Comparison of ENCODE assay signal across 24 cellular contexts in genomic region chr3:155270063-155270462, GRCh38. TPM values are rescaled to one million over a fixed set of nuclear protein-coding genes. Genes with fewer than 3 reads are reported as not detected.
DNase-seq lines count a peak whose midpoint lies in the region; ATAC-seq, FAIRE-seq and TF ChIP-seq lines count a peak whose summit lies in the region.
"Had no signal": no experiment of that assay in that cellular context is flagged by ENCODE, and none has a peak within 500 bp of the region (broad histone marks: within the 10 kb centered on the region; RNA-seq: fewer than 3 reads in every experiment).

No MANE protein-coding gene starts in this region.

- no peaks in the 10 kb centered on the region for H3K9me3 ChIP-seq in astrocyte (ENCODE audit: insufficient read depth, low read depth, low read length)
- H3K9me3 ChIP-seq in hepatocyte (ENCODE audit: low read depth), result no peaks in the 10 kb centered on the region
- no peaks in the 10 kb centered on the region for H3K9me3 ChIP-seq in esophagus squamous epithelium
- no peaks in the 10 kb centered on the region for H3K9me3 ChIP-seq in right lobe of liver
- H3K9me3 ChIP-seq in MM.1S (replicated peaks; ENCODE audit: insufficient read depth, low read length), result no peaks in the 10 kb centered on the region

- ATAC-seq in right lobe of liver (no peak), HG02759 (IDR thresholded peaks at IDR 0.05; ENCODE audit: unreplicated experiment) (no peak)

- TF ChIP-seq CTCF in astrocyte (IDR thresholded peaks at IDR 0.05; ENCODE audit: insufficient read depth, low read depth, low read length) (no peak), hepatocyte (IDR thresholded peaks at IDR 0.05; ENCODE audit: poor library complexity) (no peak), esophagus squamous epithelium (IDR thresholded peaks at IDR 0.05) (no peak), right lobe of liver (IDR thresholded peaks at IDR 0.05) (no peak), MM.1S (IDR thresholded peaks at IDR 0.05; ENCODE audit: low read length) (no peak)

- peak; percentile 33 for DNase-seq in HPDE6-E6E7 (ENCODE audit: extremely low spot score)
- peak; percentile 35 for DNase-seq in NCI-H1048 (lab: John Stamatoyannopoulos, UW)
- no peak for DNase-seq in astrocyte (ENCODE audit: low read depth)
- DNase-seq in hepatocyte (ENCODE audit: low spot score), result no peak
- DNase-seq in esophagus squamous epithelium (lab: John Stamatoyannopoulos, UW), result no peak
- no peak for DNase-seq in right lobe of liver
- no peak for DNase-seq in MM.1S
- DNase-seq: CD4-positive, alpha-beta T cell; COR-L47; DMS 273 treated with DMSO at 0.1 percent for 48 hours; H9; NCI-H1092 treated with DMSO at 0.1 percent for 48 hours; NCI-H146; NCI-H2029; NCI-H226; NCI-H510A treated with DMSO at 0.1 percent for 48 hours; NCI-H748 treated with DMSO at 0.1 percent for 48 hours; SHP77 treated with DMSO at 0.1 percent for 48 hours; T-helper 1 cell had no signal

- H3K4me2 ChIP-seq in astrocyte (ENCODE audit: low read length) (no peak overlapping the region), hepatocyte (no peak overlapping the region), MM.1S (ENCODE audit: low read depth, low read length) (no peak overlapping the region)

- no peaks in the 10 kb centered on the region for H3K36me3 Mint-ChIP-seq in astrocyte (ENCODE audit: low read depth, unreplicated experiment)

- H3K79me2 ChIP-seq in astrocyte (ENCODE audit: insufficient read depth, low read length) (no peaks in the 10 kb centered on the region), hepatocyte (no peaks in the 10 kb centered on the region), MM.1S (ENCODE audit: low read length) (no peaks in the 10 kb centered on the region)

- no peaks in the 10 kb centered on the region for H3K9me3 Mint-ChIP-seq in astrocyte (ENCODE audit: unreplicated experiment)
- H3K9me3 Mint-ChIP-seq: CD4-positive, alpha-beta T cell had no signal

- no peak for FAIRE-seq in astrocyte (lab: Jason Lieb, UNC)
- FAIRE-seq: GM12891 had no signal

- H3K27ac ChIP-seq in astrocyte (ENCODE audit: low read depth, low read length) (no peak overlapping the region), hepatocyte (peak overlapping the region; percentile 54), esophagus squamous epithelium (no peak overlapping the region), right lobe of liver (no peak overlapping the region), MM.1S (ENCODE audit: low read length) (no peak overlapping the region)
- H3K27ac ChIP-seq: BLaER1 had no signal

- WGBS in hepatocyte (ENCODE audit: low lambda C conversion rate, missing lambda C conversion rate), result 77% methylated on average over 3 of the region's 3 CpGs
- 40 to 60% methylated on average over 3 of the region's 3 CpGs for WGBS in esophagus squamous epithelium, 2 donors
- WGBS in right lobe of liver (ENCODE audit: insufficient coverage, low coverage, low lambda C conversion rate, missing lambda C conversion rate), result 80% methylated on average over 3 of the region's 3 CpGs

- no peaks in the 10 kb centered on the region for H3K27me3 Mint-ChIP-seq in astrocyte (ENCODE audit: low read depth, unreplicated experiment)
- H3K27me3 Mint-ChIP-seq: CD4-positive, alpha-beta T cell had no signal

- intact Hi-C loops in esophagus squamous epithelium (cut with DNase I) (no loop called here), right lobe of liver (cut with DNase I) (no loop called here)

- H3K27me3 ChIP-seq in astrocyte (ENCODE audit: insufficient read depth, low read length), result no peaks in the 10 kb centered on the region
- H3K27me3 ChIP-seq in hepatocyte, result no peaks in the 10 kb centered on the region
- no peaks in the 10 kb centered on the region for H3K27me3 ChIP-seq in esophagus squamous epithelium
- H3K27me3 ChIP-seq in right lobe of liver, result no peaks in the 10 kb centered on the region
- H3K27me3 ChIP-seq in MM.1S (replicated peaks; ENCODE audit: insufficient read depth, low read length), result no peaks in the 10 kb centered on the region
- H3K27me3 ChIP-seq: BLaER1 had no signal

- H3K9ac ChIP-seq in astrocyte (ENCODE audit: low read length) (no peak overlapping the region), MM.1S (ENCODE audit: low read length) (no peak overlapping the region)
- H3K9ac ChIP-seq: BLaER1 had no signal

- no peaks in the 10 kb centered on the region for H3F3A ChIP-seq in MM.1S (ENCODE audit: insufficient read depth, low read length)

- H4K20me1 ChIP-seq in astrocyte (ENCODE audit: insufficient read depth, low read length) (no peaks in the 10 kb centered on the region), hepatocyte (ENCODE audit: insufficient read depth, poor library complexity, severe bottlenecking) (no peaks in the 10 kb centered on the region), MM.1S (ENCODE audit: insufficient read depth, low read length) (no peaks in the 10 kb centered on the region)
- H4K20me1 ChIP-seq: BLaER1 had no signal

- peak overlapping the region; percentile 63 for H3K27ac Mint-ChIP-seq in astrocyte (ENCODE audit: unreplicated experiment)
- H3K27ac Mint-ChIP-seq: CD4-positive, alpha-beta T cell had no signal

- H2AFZ ChIP-seq in astrocyte (ENCODE audit: low read depth, low read length) (no peak overlapping the region), hepatocyte (no peak overlapping the region), MM.1S (ENCODE audit: low read length) (no peak overlapping the region)

- H3K4me3 Mint-ChIP-seq in astrocyte (ENCODE audit: unreplicated experiment), result no peak overlapping the region
- H3K4me3 Mint-ChIP-seq: CD4-positive, alpha-beta T cell; H9 had no signal

- H3K4me3 ChIP-seq in astrocyte (ENCODE audit: insufficient read depth, low read depth, low read length), result no peak overlapping the region
- H3K4me3 ChIP-seq in hepatocyte, result no peak overlapping the region
- no peak overlapping the region for H3K4me3 ChIP-seq in esophagus squamous epithelium
- H3K4me3 ChIP-seq in right lobe of liver, result no peak overlapping the region
- H3K4me3 ChIP-seq in MM.1S (ENCODE audit: low read length), result no peak overlapping the region
- H3K4me3 ChIP-seq: BLaER1 had no signal

- H3K4me1 Mint-ChIP-seq in astrocyte (ENCODE audit: low read depth, unreplicated experiment), result peaks cover 17% of the 10 kb centered on the region

- TF ChIP-seq POLR2A in esophagus squamous epithelium (IDR thresholded peaks at IDR 0.05), result no peak
- TF ChIP-seq POLR2A in right lobe of liver (IDR thresholded peaks at IDR 0.05), result no peak

- H3K4me1 ChIP-seq in astrocyte (ENCODE audit: insufficient read depth, low read length) (no peaks in the 10 kb centered on the region), hepatocyte (ENCODE audit: insufficient read depth) (no peaks in the 10 kb centered on the region), esophagus squamous epithelium (peaks cover 0 to 10% (median 0%) of the 10 kb centered on the region in 3 donors), right lobe of liver (no peaks in the 10 kb centered on the region), MM.1S (ENCODE audit: low read length) (no peaks in the 10 kb centered on the region)

- H3K9me2 ChIP-seq in hepatocyte (replicated peaks; ENCODE audit: insufficient read depth) (no peaks in the 10 kb centered on the region), MM.1S (replicated peaks; ENCODE audit: insufficient read depth, low read length) (no peaks in the 10 kb centered on the region)

- H3K36me3 ChIP-seq in astrocyte (ENCODE audit: insufficient read depth, low read length) (no peaks in the 10 kb centered on the region), hepatocyte (replicated peaks; ENCODE audit: insufficient read depth, low read depth) (no peaks in the 10 kb centered on the region), esophagus squamous epithelium (no peaks in the 10 kb centered on the region), right lobe of liver (no peaks in the 10 kb centered on the region), MM.1S (replicated peaks; ENCODE audit: insufficient read depth, low read length) (no peaks in the 10 kb centered on the region)
- H3K36me3 ChIP-seq: BLaER1 had no signal

RNA-seq across cellular contexts. Expression of gene STRIT1, which starts 23.4 kb away (rescaled TPM):
- total RNA-seq in astrocyte (not detected in 2 replicates), hepatocyte (0.60 and 1.2 TPM in 2 replicates), esophagus squamous epithelium (not detected), right lobe of liver (1 to 10 TPM in 1 of 6 experiments, under 1 TPM in 1, not detected in 4; 0.31 to 1.2 TPM)
- polyA plus RNA-seq in hepatocyte, result 1.4 TPM in 1 of 2 replicates, not detected in the other
- total RNA-seq: CD4-positive, alpha-beta T cell; G401; H9; LHCN-M2 had no signal

Comparison
In these comparisons a context has a peak if more than half of its experiments do, and no peak if none do; other contexts are left out.
1. DNase-seq: peak in HPDE6-E6E7 (single experiment) and NCI-H1048 (single experiment); none in astrocyte (single experiment), hepatocyte (single experiment), esophagus squamous epithelium (single experiment), right lobe of liver (0 of 3) and MM.1S (single experiment).